Comparison of ENCODE assay signal across 18 cellular contexts in genomic region chr1:79791488-79792211, GRCh38.
"Had no signal": no experiment of that assay in that cellular context is flagged by ENCODE, and none has a peak within 500 bp of the region (broad histone marks: within the 10 kb centered on the region; RNA-seq: fewer than 3 reads in every experiment).

No MANE protein-coding gene starts in this region.

- H3K27ac ChIP-seq: foreskin keratinocyte, sigmoid colon, thyroid gland, WERI-Rb-1 had no signal

- H3K4me1 Mint-ChIP-seq: activated naive CD4-positive, alpha-beta T cell treated with anti-CD3 and anti-CD28 coated beads, Interleukin-2, amount 50 U/mL, for 24 hours; nephron had no signal

- H3K4me3 ChIP-seq: sigmoid colon, thyroid gland had no signal

- H3K36me3 Mint-ChIP-seq: activated naive CD4-positive, alpha-beta T cell treated with anti-CD3 and anti-CD28 coated beads, Interleukin-2, amount 50 U/mL, for 24 hours; memory B cell had no signal

- ATAC-seq: activated CD8-positive, alpha-beta T cell treated with anti-CD3 and anti-CD28 coated beads, Interleukin-2, amount 10 ng/mL, durations not matched to agents 7 days and 5 days; foreskin keratinocyte had no signal

- H3K4me3 Mint-ChIP-seq: activated CD8-positive, alpha-beta T cell treated with anti-CD3 and anti-CD28 coated beads, Interleukin-2, amount 10 ng/mL, durations not matched to agents 7 days and 5 days; activated naive CD4-positive, alpha-beta T cell treated with anti-CD3 and anti-CD28 coated beads, Interleukin-2, amount 50 U/mL, for 24 hours; activated T-helper 1 cell treated with anti-CD3 and anti-CD28 coated beads, Interleukin-12 subunit alpha, Interleukin-12 subunit beta, Interleukin-2, Interleukin-4 antibody, amounts not matched to agents 30 ng/mL and 10 ng/mL and 1 ng/mL, durations not matched to agents 14 hours and 24 hours and 36 hours; dendritic cell treated with granulocyte-macrophage colony-stimulating factor and Interleukin-4, amounts not matched to agents 40 ng/mL and 50 ng/mL, for 4 days; memory B cell; nephron had no signal

- H3K27ac Mint-ChIP-seq: activated CD8-positive, alpha-beta T cell treated with anti-CD3 and anti-CD28 coated beads, Interleukin-2, amount 10 ng/mL, durations not matched to agents 7 days and 5 days; activated naive CD4-positive, alpha-beta T cell treated with anti-CD3 and anti-CD28 coated beads, Interleukin-2, amount 50 U/mL, for 24 hours; activated T-helper 1 cell treated with anti-CD3 and anti-CD28 coated beads, Interleukin-12 subunit alpha, Interleukin-12 subunit beta, Interleukin-2, Interleukin-4 antibody, amounts not matched to agents 30 ng/mL and 10 ng/mL and 1 ng/mL, durations not matched to agents 14 hours and 24 hours and 36 hours; dendritic cell treated with granulocyte-macrophage colony-stimulating factor and Interleukin-4, amounts not matched to agents 40 ng/mL and 50 ng/mL, for 4 days; memory B cell; nephron had no signal

- DNase-seq: activated CD4-positive, alpha-beta T cell treated with anti-CD3 and anti-CD28 coated beads for 1 hour; activated CD4-positive, alpha-beta T cell treated with anti-CD3 and anti-CD28 coated beads, Interleukin-2, amount 50 U/mL, for 1 hour; activated CD8-positive, alpha-beta T cell treated with anti-CD3 and anti-CD28 coated beads, Interleukin-2, amount 10 ng/mL, durations not matched to agents 7 days and 5 days; activated gamma-delta T cell; cerebellar nuclear complex; effector CD4-positive, alpha-beta T cell; sigmoid colon; stimulated activated CD4-positive, alpha-beta T cell treated with anti-CD3 and anti-CD28 coated beads, Interleukin-2, amount 100 ng/mL, for 48 hours; stimulated activated naive CD4-positive, alpha-beta T cell; T-helper 1 cell; thyroid gland; WERI-Rb-1 had no signal

- H3K4me1 ChIP-seq: foreskin keratinocyte, sigmoid colon, thyroid gland had no signal

- H3K9me3 Mint-ChIP-seq: memory B cell had no signal

- H3K27me3 Mint-ChIP-seq: activated naive CD4-positive, alpha-beta T cell treated with anti-CD3 and anti-CD28 coated beads, Interleukin-2, amount 50 U/mL, for 24 hours; dendritic cell treated with granulocyte-macrophage colony-stimulating factor and Interleukin-4, amounts not matched to agents 40 ng/mL and 50 ng/mL, for 4 days; memory B cell had no signal

- H3K36me3 ChIP-seq: sigmoid colon, thyroid gland, WERI-Rb-1 had no signal

- H3K27me3 ChIP-seq: foreskin keratinocyte, sigmoid colon, thyroid gland had no signal

- H3K9me3 ChIP-seq: sigmoid colon, thyroid gland had no signal
